13 cellular contexts compared by ENCODE assay signal in the genomic region with DNA sequence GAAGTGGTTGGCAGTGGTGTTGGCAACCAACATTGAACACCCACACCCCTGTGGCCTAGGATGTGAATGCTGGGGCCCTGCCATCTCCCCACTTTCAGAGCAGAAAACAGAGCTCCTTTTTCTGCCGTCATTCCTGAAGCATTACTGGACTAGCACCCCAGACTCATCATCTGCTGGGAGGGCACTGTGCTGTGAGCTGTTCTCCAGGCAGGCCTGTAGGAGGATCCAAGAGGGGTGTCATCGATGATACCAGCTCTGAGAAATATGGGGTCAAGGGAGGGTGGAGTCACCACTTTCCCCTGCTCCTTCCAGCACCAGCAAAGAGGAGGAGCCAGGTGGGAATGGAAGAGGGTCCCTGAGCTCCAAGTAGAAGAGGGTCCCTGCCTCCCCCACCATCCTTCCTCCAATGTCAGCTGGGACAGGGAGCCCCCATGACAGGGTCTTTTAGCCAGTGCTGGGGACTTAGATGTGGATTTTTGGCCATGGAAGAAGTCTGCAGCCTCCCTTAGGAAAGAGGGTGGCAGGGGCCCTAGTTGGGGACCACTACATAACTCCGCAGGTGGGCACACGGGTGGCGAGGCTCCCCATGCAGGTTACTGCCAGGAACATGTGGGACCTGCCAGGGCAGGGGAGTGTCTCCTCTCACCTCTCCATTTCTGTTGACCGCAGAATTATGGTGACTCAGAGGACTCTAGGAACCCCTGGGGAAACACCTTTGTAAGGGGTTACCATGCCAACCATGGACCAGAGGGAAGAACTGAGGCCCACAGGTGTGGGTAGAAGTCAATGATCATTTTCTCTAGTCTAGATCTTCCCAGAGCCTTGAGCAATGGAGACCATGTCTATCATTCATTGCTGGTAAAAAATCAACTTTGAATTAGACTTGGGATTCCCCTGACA. TPM values are rescaled to one million over a fixed set of nuclear protein-coding genes. Genes with fewer than 3 reads are reported as not detected.
DNase-seq lines count a peak whose midpoint lies in the region; ATAC-seq, FAIRE-seq and TF ChIP-seq lines count a peak whose summit lies in the region.
"Not testable (repeated sequence)": the region's sequence is repeated elsewhere in the genome, so short reads cannot be mapped to it uniquely, and the experiment has no call there.
"Had no signal": no experiment of that assay in that cellular context is flagged by ENCODE, and none has a peak within 500 bp of the region (broad histone marks: within the 10 kb centered on the region; RNA-seq: fewer than 3 reads in every experiment).

No MANE protein-coding gene starts in this region.

- not testable (repeated sequence) for TF ChIP-seq RAD21 in GM12878 (IDR thresholded peaks at IDR 0.05; ENCODE audit: insufficient read depth, low read depth, low read length)

- H3K27me3 Mint-ChIP-seq in activated CD4-positive, alpha-beta memory T cell treated with anti-CD3 and anti-CD28 coated beads, Interleukin-2, amount 10 ng/mL, durations not matched to agents 7 days and 5 days: peaks cover 20% of the 10 kb centered on the region

- FAIRE-seq in GM12878 (lab: Jason Lieb, UNC): not testable (repeated sequence)

- DNase-seq in PC-9: peak; percentile 43 to 77
- DNase-seq in activated CD4-positive, alpha-beta memory T cell treated with anti-CD3 and anti-CD28 coated beads, Interleukin-2, amount 10 ng/mL, durations not matched to agents 7 days and 5 days: peak; percentile 43
- DNase-seq in GM12878 (ENCODE audit: low read depth, low spot score): not testable (repeated sequence)
- peak; percentile 22 for DNase-seq in posterior vena cava (ENCODE audit: low spot score)
- peak; percentile 41 for DNase-seq in stimulated activated naive CD8-positive, alpha-beta T cell treated with anti-CD3 and anti-CD28 coated beads, Interleukin-15, Interleukin-2, amounts not matched to agents 100 U/mL and 50 U/mL, for 24 hours

- not testable (repeated sequence) for H3K9ac ChIP-seq in GM12878 (ENCODE audit: control insufficient read depth, insufficient read depth, low read length)

- not testable (repeated sequence) for TF ChIP-seq EP300 in GM12878 (IDR thresholded peaks at IDR 0.05; ENCODE audit: borderline replicate concordance in 1 of 2, control insufficient read depth in 1 of 2, low read depth in 2 of 2, low read length in 2 of 2)

- TF ChIP-seq POLR2A in GM12878 (IDR thresholded peaks at IDR 0.05; ENCODE audit: low read depth, low read length): not testable (repeated sequence)

- peaks cover 18% of the 10 kb centered on the region for H3K27me3 ChIP-seq in PC-9 (ENCODE audit: insufficient read depth, low read depth)
- H3K27me3 ChIP-seq in GM12878 (replicated peaks in 1 of 2; ENCODE audit: control insufficient read depth in 2 of 2, insufficient read depth in 2 of 2, low read length in 1 of 2): not testable (repeated sequence)

- peaks cover 13% of the 10 kb centered on the region for H3K4me1 Mint-ChIP-seq in activated CD4-positive, alpha-beta memory T cell treated with anti-CD3 and anti-CD28 coated beads, Interleukin-2, amount 10 ng/mL, durations not matched to agents 7 days and 5 days

- H3K4me3 ChIP-seq in PC-9, GM12878: not testable (repeated sequence)

- not testable (repeated sequence) for H3K36me3 ChIP-seq in PC-9 (ENCODE audit: low read depth); GM12878 (ENCODE audit: control insufficient read depth in 2 of 2, insufficient read depth in 2 of 2, low read length in 1 of 2)

- H3K9me3 ChIP-seq in PC-9 (ENCODE audit: insufficient read depth, low read depth); GM12878 (replicated peaks; ENCODE audit: control insufficient read depth, insufficient read depth, low read length): not testable (repeated sequence)

- POLR2A ChIA-PET in PC-9 (lab: Charles Lee; ENCODE audit: unreplicated experiment); activated CD4-positive, alpha-beta memory T cell treated with anti-CD3 and anti-CD28 coated beads, Interleukin-2, amount 10 ng/mL, durations not matched to agents 7 days and 5 days (lab: Charles Lee); GM12878 (lab: Charles Lee): not testable (repeated sequence)

- H3K27ac Mint-ChIP-seq in activated CD4-positive, alpha-beta memory T cell treated with anti-CD3 and anti-CD28 coated beads, Interleukin-2, amount 10 ng/mL, durations not matched to agents 7 days and 5 days: not testable (repeated sequence)

- 31% methylated on average over 6 of the region's 6 CpGs for WGBS in GM12878 (ENCODE audit: insufficient coverage, insufficient replicate concordance, low lambda C conversion rate, missing lambda C conversion rate)

- not testable (repeated sequence) for H2AFZ ChIP-seq in PC-9; GM12878 (ENCODE audit: control insufficient read depth, low read depth, low read length)

- H3K9me2 ChIP-seq in PC-9 (ENCODE audit: insufficient read depth): not testable (repeated sequence)

- SMC1A ChIA-PET in GM12878 (lab: Charles Lee; ENCODE audit: uncharacterized antibody, unreplicated experiment): not testable (repeated sequence)

- H3K27ac ChIP-seq in PC-9; GM12878 (ENCODE audit: control insufficient read depth, insufficient read depth): not testable (repeated sequence)

- intact Hi-C loops in PC-9 (cut with micrococcal nuclease; ENCODE audit: unreplicated experiment); GM12878 (cut with micrococcal nuclease; ENCODE audit: unreplicated experiment); posterior vena cava (cut with DNase I): not testable (repeated sequence)

- BruUV-seq in PC-9 (replicated peaks; lab: Mats Ljungman, UMichigan); GM12878 (replicated peaks; lab: Mats Ljungman, UMichigan): not testable (repeated sequence)

- H3K4me3 Mint-ChIP-seq in activated CD4-positive, alpha-beta memory T cell treated with anti-CD3 and anti-CD28 coated beads, Interleukin-2, amount 10 ng/mL, durations not matched to agents 7 days and 5 days: not testable (repeated sequence)

- H3K4me2 ChIP-seq in PC-9; GM12878 (ENCODE audit: control insufficient read depth, insufficient read depth): not testable (repeated sequence)

- not testable (repeated sequence) for H3K36me3 Mint-ChIP-seq in activated CD4-positive, alpha-beta memory T cell treated with anti-CD3 and anti-CD28 coated beads, Interleukin-2, amount 10 ng/mL, durations not matched to agents 7 days and 5 days (ENCODE audit: low read depth)

- in situ Hi-C loops in GM12878 (cut with MboI): not testable (repeated sequence)

- not testable (repeated sequence) for H4K20me1 ChIP-seq in PC-9 (ENCODE audit: insufficient read depth); GM12878 (ENCODE audit: control insufficient read depth, insufficient read depth)

- H3F3A ChIP-seq in PC-9 (ENCODE audit: insufficient read depth, low read depth): not testable (repeated sequence)

- not testable (repeated sequence) for H3K9me3 Mint-ChIP-seq in activated CD4-positive, alpha-beta memory T cell treated with anti-CD3 and anti-CD28 coated beads, Interleukin-2, amount 10 ng/mL, durations not matched to agents 7 days and 5 days

- H3K79me2 ChIP-seq in PC-9 (ENCODE audit: low read depth); GM12878 (ENCODE audit: control insufficient read depth, insufficient read depth, low read length): not testable (repeated sequence)

- CTCF ChIA-PET in PC-9 (lab: Charles Lee): not testable (repeated sequence)
- CTCF ChIA-PET in activated CD4-positive, alpha-beta memory T cell treated with anti-CD3 and anti-CD28 coated beads, Interleukin-2, amount 10 ng/mL, durations not matched to agents 7 days and 5 days (lab: Charles Lee): interaction anchor here (0.8 to 1.5 kb wide), 4 partner anchors 10 to 13 kb away, joined by 3 to 5 read pairs (median 3); no protein-coding TSS in a partner anchor
- CTCF ChIA-PET in GM12878 (lab: Yijun Ruan, JAX): interaction anchor here (0.9 to 1.9 kb wide), 5 partner anchors 9 to 234 kb away, joined by 3 to 8 read pairs (median 4); no protein-coding TSS in a partner anchor

- RAD21 ChIA-PET in GM12878 (lab: Charles Lee; ENCODE audit: unreplicated experiment): not testable (repeated sequence)

- ATAC-seq in HG03175 (IDR thresholded peaks at IDR 0.05; ENCODE audit: unreplicated experiment) (peak; percentile 47), GM12878 (peak; percentile 74)
- peak; percentile 60 for ATAC-seq in stimulated activated naive CD8-positive, alpha-beta T cell treated with anti-CD3 and anti-CD28 coated beads, Interleukin-15, Interleukin-2, amounts not matched to agents 100 U/mL and 50 U/mL, for 24 hours

- H3K4me1 ChIP-seq in PC-9 (replicated peaks; ENCODE audit: insufficient read depth); GM12878 (ENCODE audit: control insufficient read depth, insufficient read depth, low read length): not testable (repeated sequence)

- not testable (repeated sequence) for TF ChIP-seq CTCF in PC-9 (conservative IDR thresholded peaks at IDR 0.05); GM12878 (IDR thresholded peaks at IDR 0.05 in 2 of 3, conservative IDR thresholded peaks at IDR 0.05 in 1 of 3; ENCODE audit: control insufficient read depth in 2 of 3, extremely low read depth in 1 of 3, insufficient read depth in 1 of 3, low read depth in 3 of 3, low read length in 3 of 3)

RNA-seq across cellular contexts. Expression of a gene that starts 2.8 kb away (rescaled TPM):
- not detected in 2 replicates for total RNA-seq in PC-9 (2021)
- not detected for total RNA-seq in activated CD4-positive, alpha-beta memory T cell treated with anti-CD3 and anti-CD28 coated beads, Interleukin-2, amount 10 ng/mL, durations not matched to agents 7 days and 5 days
- total RNA-seq in GM12878 (2013; cell fraction: nucleolus; rRNA removed): not detected in 2 replicates
- total RNA-seq in GM12878 (2014; rRNA removed): not detected in 2 replicates
- total RNA-seq in GM12878 (2014; rRNA removed; fragmentation: Illumina TruSeq; extraction: Trizol): not detected in 2 replicates
- not detected in 2 replicates for total RNA-seq in GM12878 (2021)
- not detected for polyA plus RNA-seq in GM12878 (2011; ENCODE audit: low read depth)
- not detected in 2 replicates for polyA plus RNA-seq in GM12878 (2011; rRNA removed)
- polyA plus RNA-seq in GM12878 (2011; cell fraction: cytosol; rRNA removed): not detected in 2 replicates
- polyA plus RNA-seq in GM12878 (2011; cell fraction: nucleus; rRNA removed): not detected in 2 replicates
- not detected in 2 replicates for polyA plus RNA-seq in GM12878 (2012)
- not detected in 2 replicates for polyA plus RNA-seq in GM12878 (2014; fragmentation: Illumina TruSeq; extraction: Trizol)
- not detected for polyA plus RNA-seq in GM12878 (2014; fragmentation: Nextera tagmentation; extraction: Ambion mirVana)
- not detected in 2 replicates for polyA plus RNA-seq in GM12878 (2014; rRNA removed)
- polyA plus RNA-seq in GM12878 (2016; fragmentation: Nextera tagmentation; extraction: Ambion mirVana): not detected
- not detected in 2 replicates for polyA minus RNA-seq in GM12878 (2011; rRNA and poly(A)+ RNA removed)
- not detected in 2 replicates for polyA minus RNA-seq in GM12878 (2011; cell fraction: cytosol; rRNA and poly(A)+ RNA removed)
- not detected in 2 replicates for polyA minus RNA-seq in GM12878 (2011; cell fraction: nucleus; rRNA and poly(A)+ RNA removed)
- not detected for total RNA-seq in posterior vena cava
- total RNA-seq: fibroblast of lung, H9, lower leg skin, OCI-LY7, right atrium auricular region, SK-MEL-5, thyroid gland had no signal
- polyA plus RNA-seq: fibroblast of lung had no signal

RNA-seq across cellular contexts. Expression of a gene that starts 11.9 kb away (rescaled TPM):
- total RNA-seq in PC-9 (2021): not detected in 2 replicates
- total RNA-seq in activated CD4-positive, alpha-beta memory T cell treated with anti-CD3 and anti-CD28 coated beads, Interleukin-2, amount 10 ng/mL, durations not matched to agents 7 days and 5 days: not detected
- not detected in 2 replicates for total RNA-seq in GM12878 (2013; cell fraction: nucleolus; rRNA removed)
- total RNA-seq in GM12878 (2014; rRNA removed): not detected in 2 replicates
- total RNA-seq in GM12878 (2014; rRNA removed; fragmentation: Illumina TruSeq; extraction: Trizol): not detected in 2 replicates
- not detected in 2 replicates for total RNA-seq in GM12878 (2021)
- not detected for polyA plus RNA-seq in GM12878 (2011; ENCODE audit: low read depth)
- polyA plus RNA-seq in GM12878 (2011; rRNA removed): not detected in 2 replicates
- not detected in 2 replicates for polyA plus RNA-seq in GM12878 (2011; cell fraction: cytosol; rRNA removed)
- polyA plus RNA-seq in GM12878 (2011; cell fraction: nucleus; rRNA removed): not detected in 2 replicates
- polyA plus RNA-seq in GM12878 (2012): not detected in 2 replicates
- not detected in 2 replicates for polyA plus RNA-seq in GM12878 (2014; fragmentation: Illumina TruSeq; extraction: Trizol)
- not detected for polyA plus RNA-seq in GM12878 (2014; fragmentation: Nextera tagmentation; extraction: Ambion mirVana)
- not detected in 2 replicates for polyA plus RNA-seq in GM12878 (2014; rRNA removed)
- polyA plus RNA-seq in GM12878 (2016; fragmentation: Nextera tagmentation; extraction: Ambion mirVana): not detected
- polyA minus RNA-seq in GM12878 (2011; rRNA and poly(A)+ RNA removed): not detected in 2 replicates
- not detected in 2 replicates for polyA minus RNA-seq in GM12878 (2011; cell fraction: cytosol; rRNA and poly(A)+ RNA removed)
- polyA minus RNA-seq in GM12878 (2011; cell fraction: nucleus; rRNA and poly(A)+ RNA removed): not detected in 2 replicates
- not detected for total RNA-seq in posterior vena cava
- total RNA-seq: fibroblast of lung, H9, lower leg skin, OCI-LY7, right atrium auricular region, SK-MEL-5, thyroid gland had no signal
- polyA plus RNA-seq: fibroblast of lung had no signal

RNA-seq across cellular contexts. Expression of a gene that starts 17.4 kb away (rescaled TPM):
- total RNA-seq in PC-9 (2021): not detected in 2 replicates
- total RNA-seq in activated CD4-positive, alpha-beta memory T cell treated with anti-CD3 and anti-CD28 coated beads, Interleukin-2, amount 10 ng/mL, durations not matched to agents 7 days and 5 days: not detected
- total RNA-seq in GM12878 (2013; cell fraction: nucleolus; rRNA removed): not detected in 2 replicates
- total RNA-seq in GM12878 (2014; rRNA removed): not detected in 2 replicates
- not detected in 2 replicates for total RNA-seq in GM12878 (2014; rRNA removed; fragmentation: Illumina TruSeq; extraction: Trizol)
- total RNA-seq in GM12878 (2021): not detected in 2 replicates
- polyA plus RNA-seq in GM12878 (2011; ENCODE audit: low read depth): not detected
- polyA plus RNA-seq in GM12878 (2011; rRNA removed): not detected in 2 replicates
- not detected in 2 replicates for polyA plus RNA-seq in GM12878 (2011; cell fraction: cytosol; rRNA removed)
- polyA plus RNA-seq in GM12878 (2011; cell fraction: nucleus; rRNA removed): not detected in 2 replicates
- polyA plus RNA-seq in GM12878 (2012): not detected in 2 replicates
- not detected in 2 replicates for polyA plus RNA-seq in GM12878 (2014; fragmentation: Illumina TruSeq; extraction: Trizol)
- polyA plus RNA-seq in GM12878 (2014; fragmentation: Nextera tagmentation; extraction: Ambion mirVana): not detected
- not detected in 2 replicates for polyA plus RNA-seq in GM12878 (2014; rRNA removed)
- polyA plus RNA-seq in GM12878 (2016; fragmentation: Nextera tagmentation; extraction: Ambion mirVana): not detected
- not detected in 2 replicates for polyA minus RNA-seq in GM12878 (2011; rRNA and poly(A)+ RNA removed)
- polyA minus RNA-seq in GM12878 (2011; cell fraction: cytosol; rRNA and poly(A)+ RNA removed): not detected in 2 replicates
- polyA minus RNA-seq in GM12878 (2011; cell fraction: nucleus; rRNA and poly(A)+ RNA removed): not detected in 2 replicates
- not detected for total RNA-seq in posterior vena cava
- total RNA-seq: fibroblast of lung, lower leg skin, OCI-LY7, right atrium auricular region, SK-MEL-5, thyroid gland had no signal
- polyA plus RNA-seq: fibroblast of lung had no signal

RNA-seq across cellular contexts. Expression of a gene that starts 19.5 kb away (rescaled TPM):
- total RNA-seq in PC-9 (2021) (not detected in 2 replicates), GM12878 (2014; rRNA removed) (not detected in 2 replicates), GM12878 (2014; rRNA removed; fragmentation: Illumina TruSeq; extraction: Trizol) (not detected in 2 replicates), GM12878 (2021) (not detected in 2 replicates), posterior vena cava (not detected)
- not detected for total RNA-seq in activated CD4-positive, alpha-beta memory T cell treated with anti-CD3 and anti-CD28 coated beads, Interleukin-2, amount 10 ng/mL, durations not matched to agents 7 days and 5 days
- 1.2 TPM in 1 of 2 replicates, not detected in the other for total RNA-seq in GM12878 (2013; cell fraction: nucleolus; rRNA removed)
- not detected for polyA plus RNA-seq in GM12878 (2011; ENCODE audit: low read depth)
- polyA plus RNA-seq in GM12878 (2011; rRNA removed) (0.27 and 0.42 TPM in 2 replicates), GM12878 (2014; fragmentation: Illumina TruSeq; extraction: Trizol) (not detected in 2 replicates), GM12878 (2014; fragmentation: Nextera tagmentation; extraction: Ambion mirVana) (under 1 TPM in 1 of 2 experiments, not detected in 1; 0.13 TPM), GM12878 (2014; rRNA removed) (not detected in 2 replicates), GM12878 (2016; fragmentation: Nextera tagmentation; extraction: Ambion mirVana) (not detected)
- polyA plus RNA-seq in GM12878 (2011; cell fraction: cytosol; rRNA removed): not detected in 2 replicates
- 0.50 and 0.72 TPM in 2 replicates for polyA plus RNA-seq in GM12878 (2011; cell fraction: nucleus; rRNA removed)
- polyA plus RNA-seq in GM12878 (2012): 1.0 and 1.2 TPM in 2 replicates
- polyA minus RNA-seq in GM12878 (2011; rRNA and poly(A)+ RNA removed): not detected in 2 replicates
- not detected in 2 replicates for polyA minus RNA-seq in GM12878 (2011; cell fraction: cytosol; rRNA and poly(A)+ RNA removed)
- polyA minus RNA-seq in GM12878 (2011; cell fraction: nucleus; rRNA and poly(A)+ RNA removed): not detected in 2 replicates
- total RNA-seq: fibroblast of lung, H9, lower leg skin, right atrium auricular region, SK-MEL-5, thyroid gland had no signal
- polyA plus RNA-seq: fibroblast of lung had no signal

RNA-seq across cellular contexts. Expression of a gene that starts 25.7 kb away (rescaled TPM):
- not detected in 2 replicates for total RNA-seq in PC-9 (2021)
- total RNA-seq in activated CD4-positive, alpha-beta memory T cell treated with anti-CD3 and anti-CD28 coated beads, Interleukin-2, amount 10 ng/mL, durations not matched to agents 7 days and 5 days: not detected
- not detected in 2 replicates for total RNA-seq in GM12878 (2013; cell fraction: nucleolus; rRNA removed)
- not detected in 2 replicates for total RNA-seq in GM12878 (2014; rRNA removed)
- total RNA-seq in GM12878 (2014; rRNA removed; fragmentation: Illumina TruSeq; extraction: Trizol): not detected in 2 replicates
- total RNA-seq in GM12878 (2021): not detected in 2 replicates
- not detected for polyA plus RNA-seq in GM12878 (2011; ENCODE audit: low read depth)
- not detected in 2 replicates for polyA plus RNA-seq in GM12878 (2011; rRNA removed)
- not detected in 2 replicates for polyA plus RNA-seq in GM12878 (2011; cell fraction: cytosol; rRNA removed)
- not detected in 2 replicates for polyA plus RNA-seq in GM12878 (2011; cell fraction: nucleus; rRNA removed)
- not detected in 2 replicates for polyA plus RNA-seq in GM12878 (2012)
- polyA plus RNA-seq in GM12878 (2014; fragmentation: Illumina TruSeq; extraction: Trizol): not detected in 2 replicates
- not detected for polyA plus RNA-seq in GM12878 (2014; fragmentation: Nextera tagmentation; extraction: Ambion mirVana)
- not detected in 2 replicates for polyA plus RNA-seq in GM12878 (2014; rRNA removed)
- not detected for polyA plus RNA-seq in GM12878 (2016; fragmentation: Nextera tagmentation; extraction: Ambion mirVana)
- not detected in 2 replicates for polyA minus RNA-seq in GM12878 (2011; rRNA and poly(A)+ RNA removed)
- not detected in 2 replicates for polyA minus RNA-seq in GM12878 (2011; cell fraction: cytosol; rRNA and poly(A)+ RNA removed)
- not detected in 2 replicates for polyA minus RNA-seq in GM12878 (2011; cell fraction: nucleus; rRNA and poly(A)+ RNA removed)
- total RNA-seq in posterior vena cava: not detected
- total RNA-seq: fibroblast of lung, H9, lower leg skin, OCI-LY7, right atrium auricular region, SK-MEL-5, thyroid gland had no signal
- polyA plus RNA-seq: fibroblast of lung had no signal
